Comparison of ENCODE assay signal across 20 cellular contexts in genomic region chr16:59463776-59464175, GRCh38.
DNase-seq lines count a peak whose midpoint lies in the region; ATAC-seq and TF ChIP-seq lines count a peak whose summit lies in the region.
"Had no signal": no experiment of that assay in that cellular context is flagged by ENCODE, and none has a peak within 500 bp of the region (broad histone marks: within the 10 kb centered on the region; RNA-seq: fewer than 3 reads in every experiment).

No MANE protein-coding gene starts in this region.

- H3K79me2 ChIP-seq in ACC112 (ENCODE audit: control insufficient read depth, insufficient read depth, low read length, unreplicated experiment): no peaks in the 10 kb centered on the region
- H3K79me2 ChIP-seq in GM23338 (replicated peaks; ENCODE audit: insufficient read depth): no peaks in the 10 kb centered on the region

- no peak overlapping the region for H3K4me2 ChIP-seq in IMR-90 (ENCODE audit: low read depth, low read length)
- no peak overlapping the region for H3K4me2 ChIP-seq in GM23338
- H3K4me2 ChIP-seq: SK-N-SH had no signal

- no peak overlapping the region for H2BK120ac ChIP-seq in IMR-90 (ENCODE audit: low read depth, low read length)

- H2BK15ac ChIP-seq in IMR-90 (ENCODE audit: low read depth, low read length): no peak overlapping the region

- dilution Hi-C loops in IMR-90 (cut with HindIII; ENCODE audit: low sequenced_read_pairs, unreplicated experiment): no loop called here

- TF ChIP-seq CTCF in IMR-90 (conservative IDR thresholded peaks at IDR 0.05; ENCODE audit: low read depth, low read length) (no peak), brain microvascular endothelial cell (IDR thresholded peaks at IDR 0.05; ENCODE audit: low read depth, low read length, missing control alignments) (no peak), GM23338 (conservative IDR thresholded peaks at IDR 0.05; ENCODE audit: low read depth in 2 of 2) (no peak)

- DNase-seq in IMR-90: peak; percentile 27
- DNase-seq in brain microvascular endothelial cell: no peak
- DNase-seq in fibroblast of peridontal ligament (ENCODE audit: extremely low read depth): peak; percentile 12
- no peak for DNase-seq in NCI-H187 (lab: John Stamatoyannopoulos, UW)
- no peak for DNase-seq in ecto neural progenitor cell (ENCODE audit: low spot score)
- no peak for DNase-seq in GM23338 (ENCODE audit: low spot score)
- DNase-seq: Calu3; CD4-positive, alpha-beta memory T cell; DMS53; MM.1S; NCI-H1092 treated with DMSO at 0.1 percent for 48 hours; NCI-H2081 treated with DMSO at 0.1 percent for 48 hours; NCI-H510A; NCI-H748 treated with DMSO at 0.1 percent for 48 hours; NK-92 treated with Interleukin-12 subunit alpha and Interleukin-12 subunit beta, amount 100 ng/mL, for 24 hours; SHP77 treated with DMSO at 0.1 percent for 48 hours; SK-N-SH had no signal

- H3K9me2 ChIP-seq in GM23338 (ENCODE audit: insufficient read depth): no peaks in the 10 kb centered on the region
- H3K9me2 ChIP-seq: SK-N-SH had no signal

- H3K27ac ChIP-seq in ACC112 (ENCODE audit: low read depth, low read length) (peak overlapping the region; percentile 43), IMR-90 (ENCODE audit: insufficient read depth, low read length) (no peak overlapping the region), brain microvascular endothelial cell (peak overlapping the region; percentile 32), GM23338 (ENCODE audit: low read depth) (no peak overlapping the region)

- H3K4ac ChIP-seq in IMR-90 (ENCODE audit: low read depth, low read length): no peak overlapping the region

- no peaks in the 10 kb centered on the region for H3F3A ChIP-seq in GM23338 (replicated peaks; ENCODE audit: low read depth)

- peaks cover under 1% of the 10 kb centered on the region for H3K27me3 Mint-ChIP-seq in GM23338 (ENCODE audit: insufficient read depth, low read depth, poor library complexity)
- H3K27me3 Mint-ChIP-seq: CD4-positive, alpha-beta memory T cell had no signal

- ATAC-seq in IMR-90 (ENCODE audit: low read depth): no peak
- ATAC-seq in GM23338: no peak
- ATAC-seq in GM18511 (IDR thresholded peaks at IDR 0.05; ENCODE audit: unreplicated experiment): no peak

- H3K27me3 ChIP-seq in ACC112 (ENCODE audit: insufficient read depth, low read length) (no peaks in the 10 kb centered on the region), IMR-90 (ENCODE audit: control insufficient read depth, insufficient read depth, low read length) (no peaks in the 10 kb centered on the region), brain microvascular endothelial cell (replicated peaks) (no peaks in the 10 kb centered on the region), GM23338 (ENCODE audit: insufficient read depth) (no peaks in the 10 kb centered on the region)

- CTCF ChIA-PET in IMR-90 (lab: Yijun Ruan, JAX): no interaction called here

- no peak overlapping the region for H2AK5ac ChIP-seq in IMR-90 (ENCODE audit: low read depth, low read length)

- H3K27ac Mint-ChIP-seq in GM23338: no peak overlapping the region
- H3K27ac Mint-ChIP-seq: CD4-positive, alpha-beta memory T cell had no signal

- intact Hi-C loops in IMR-90 (cut with micrococcal nuclease): no loop called here

- H2AFZ ChIP-seq in ACC112 (ENCODE audit: low read length, unreplicated experiment) (no peak overlapping the region), IMR-90 (replicated peaks; ENCODE audit: low read length, poor library complexity) (no peak overlapping the region), GM23338 (no peak overlapping the region)

- TF ChIP-seq RAD21 in IMR-90 (IDR thresholded peaks at IDR 0.05; ENCODE audit: low read length): no peak

- no peak overlapping the region for H4K8ac ChIP-seq in IMR-90 (ENCODE audit: low read depth in 2 of 2, low read length in 2 of 2)

- no peak overlapping the region for H3K23ac ChIP-seq in IMR-90 (ENCODE audit: low read depth, low read length)

- no peak overlapping the region for H2AK9ac ChIP-seq in IMR-90 (replicated peaks; ENCODE audit: low read depth, low read length, poor library complexity)

- H3K14ac ChIP-seq in IMR-90 (replicated peaks; ENCODE audit: low read depth, low read length): no peak overlapping the region

- H4K20me1 ChIP-seq in IMR-90 (ENCODE audit: insufficient read depth, low read length) (no peaks in the 10 kb centered on the region), GM23338 (replicated peaks; ENCODE audit: insufficient read depth) (no peaks in the 10 kb centered on the region)

- H3K9me3 Mint-ChIP-seq in GM23338: no peaks in the 10 kb centered on the region

- no peak overlapping the region for H3K56ac ChIP-seq in IMR-90 (ENCODE audit: extremely low read depth, insufficient read depth, low read length)

- no TSS peak for BruUV-seq in IMR-90 (replicated peaks; lab: Mats Ljungman, UMichigan)

- H3K4me3 ChIP-seq in ACC112 (ENCODE audit: low read depth, low read length) (no peak overlapping the region), IMR-90 (ENCODE audit: insufficient read depth, low read depth, low read length) (no peak overlapping the region), brain microvascular endothelial cell (ENCODE audit: low read depth, low read length) (no peak overlapping the region), GM23338 (no peak overlapping the region)
- H3K4me3 ChIP-seq: HAP-1 had no signal

- H3K9me1 ChIP-seq in IMR-90 (ENCODE audit: insufficient read depth, low read length): no peaks in the 10 kb centered on the region

- no peak overlapping the region for H4K91ac ChIP-seq in IMR-90 (ENCODE audit: insufficient read depth, low read depth, low read length)

- H3K4me3 Mint-ChIP-seq in GM23338: no peak overlapping the region
- H3K4me3 Mint-ChIP-seq: CD4-positive, alpha-beta memory T cell had no signal

- in situ Hi-C loops in IMR-90 (cut with MboI; ENCODE audit: low sequenced_read_pairs): no loop called here
- in situ Hi-C loops in brain microvascular endothelial cell (cut with HindIII; ENCODE audit: low pct_ligation_motif_present, low sequenced_read_pairs): no loop called here

- TF ChIP-seq POLR2A in IMR-90 (IDR thresholded peaks at IDR 0.05; ENCODE audit: low read depth, low read length): no peak

- no peak overlapping the region for H3K9ac ChIP-seq in IMR-90 (ENCODE audit: low read depth, low read length)
- H3K9ac ChIP-seq: SK-N-SH had no signal

- no peaks in the 10 kb centered on the region for H3K9me3 ChIP-seq in IMR-90 (ENCODE audit: control insufficient read depth, insufficient read depth, low read length)
- H3K9me3 ChIP-seq: HAP-1, SK-N-SH had no signal

- no peaks in the 10 kb centered on the region for H3K36me3 Mint-ChIP-seq in GM23338 (ENCODE audit: low read depth)
- H3K36me3 Mint-ChIP-seq: CD4-positive, alpha-beta memory T cell had no signal

- no peak overlapping the region for H2BK20ac ChIP-seq in IMR-90 (ENCODE audit: low read depth, low read length)

- no peaks in the 10 kb centered on the region for H3K36me3 ChIP-seq in ACC112 (ENCODE audit: insufficient read depth, low read length)
- no peaks in the 10 kb centered on the region for H3K36me3 ChIP-seq in IMR-90 (ENCODE audit: control insufficient read depth, insufficient read depth, low read length)
- H3K36me3 ChIP-seq in brain microvascular endothelial cell (replicated peaks): no peaks in the 10 kb centered on the region
- no peaks in the 10 kb centered on the region for H3K36me3 ChIP-seq in GM23338 (ENCODE audit: insufficient read depth)
- H3K36me3 ChIP-seq: HAP-1 had no signal

- no peak overlapping the region for H2BK5ac ChIP-seq in IMR-90 (ENCODE audit: low read depth, low read length, poor library complexity, severe bottlenecking)

- no peak overlapping the region for H4K5ac ChIP-seq in IMR-90 (ENCODE audit: low read depth, low read length)

- H3K4me1 Mint-ChIP-seq in GM23338: no peaks in the 10 kb centered on the region
- H3K4me1 Mint-ChIP-seq: CD4-positive, alpha-beta memory T cell had no signal

- H3K18ac ChIP-seq in IMR-90 (ENCODE audit: low read depth, low read length): no peak overlapping the region

- H3K4me1 ChIP-seq in ACC112 (ENCODE audit: control insufficient read depth, insufficient read depth, low read length, unreplicated experiment): peaks cover 12% of the 10 kb centered on the region
- no peaks in the 10 kb centered on the region for H3K4me1 ChIP-seq in IMR-90 (ENCODE audit: control insufficient read depth, insufficient read depth, low read length)
- H3K4me1 ChIP-seq in GM23338 (ENCODE audit: insufficient read depth): no peaks in the 10 kb centered on the region
- H3K4me1 ChIP-seq: HAP-1 had no signal

- POLR2A ChIA-PET in IMR-90 (lab: Charles Lee; ENCODE audit: unreplicated experiment): no interaction called here

- no peaks in the 10 kb centered on the region for H3K79me1 ChIP-seq in IMR-90 (ENCODE audit: low read depth in 1 of 2, low read length in 2 of 2)

TF ChIP-seq in IMR-90, 13 proteins besides CTCF, POLR2A, EP300 and RAD21 (continues in another document):
- no peak for TF ChIP-seq RCOR1 (IDR thresholded peaks at IDR 0.05; ENCODE audit: insufficient replicate concordance, low read length)
- no peak for TF ChIP-seq NFE2L2 (IDR thresholded peaks at IDR 0.05; ENCODE audit: low read depth, low read length)
- no peak for TF ChIP-seq FOS (IDR thresholded peaks at IDR 0.05; ENCODE audit: low read depth, low read length)
- no peak for TF ChIP-seq RFX5 (IDR thresholded peaks at IDR 0.05; ENCODE audit: low read depth, low read length)
- TF ChIP-seq SMC3 (IDR thresholded peaks at IDR 0.05; ENCODE audit: low read depth, low read length): no peak
- TF ChIP-seq MXI1 (IDR thresholded peaks at IDR 0.05; ENCODE audit: borderline replicate concordance, low read depth, low read length): no peak
- TF ChIP-seq BHLHE40 (IDR thresholded peaks at IDR 0.05; ENCODE audit: low read depth, low read length): no peak

TF ChIP-seq in GM23338, 12 proteins besides CTCF, POLR2A, EP300 and RAD21 (continues in another document):
- TF ChIP-seq STAT1 (IDR thresholded peaks at IDR 0.05; ENCODE audit: unreplicated experiment): no peak

Comparison
In these comparisons a context has a peak if more than half of its experiments do, and no peak if none do; other contexts are left out.
1. H3K27ac ChIP-seq: peak in ACC112 (single experiment) and brain microvascular endothelial cell (single experiment); none in IMR-90 (single experiment) and GM23338 (single experiment).
2. DNase-seq: peak in IMR-90 (single experiment) and fibroblast of peridontal ligament (single experiment); none in brain microvascular endothelial cell (single experiment), NCI-H187 (0 of 2), ecto neural progenitor cell (single experiment) and GM23338 (single experiment).